In genomic region chr20:43959079-43959919, GRCh38 we compare ENCODE assay signal across 1 cellular context.
TF ChIP-seq lines count a peak whose summit lies in the region.

No MANE protein-coding gene starts in this region.

TF ChIP-seq in K562, 482 proteins besides CTCF, POLR2A, EP300 and RAD21 (continued from another document):
- TF ChIP-seq, protein P1, sequence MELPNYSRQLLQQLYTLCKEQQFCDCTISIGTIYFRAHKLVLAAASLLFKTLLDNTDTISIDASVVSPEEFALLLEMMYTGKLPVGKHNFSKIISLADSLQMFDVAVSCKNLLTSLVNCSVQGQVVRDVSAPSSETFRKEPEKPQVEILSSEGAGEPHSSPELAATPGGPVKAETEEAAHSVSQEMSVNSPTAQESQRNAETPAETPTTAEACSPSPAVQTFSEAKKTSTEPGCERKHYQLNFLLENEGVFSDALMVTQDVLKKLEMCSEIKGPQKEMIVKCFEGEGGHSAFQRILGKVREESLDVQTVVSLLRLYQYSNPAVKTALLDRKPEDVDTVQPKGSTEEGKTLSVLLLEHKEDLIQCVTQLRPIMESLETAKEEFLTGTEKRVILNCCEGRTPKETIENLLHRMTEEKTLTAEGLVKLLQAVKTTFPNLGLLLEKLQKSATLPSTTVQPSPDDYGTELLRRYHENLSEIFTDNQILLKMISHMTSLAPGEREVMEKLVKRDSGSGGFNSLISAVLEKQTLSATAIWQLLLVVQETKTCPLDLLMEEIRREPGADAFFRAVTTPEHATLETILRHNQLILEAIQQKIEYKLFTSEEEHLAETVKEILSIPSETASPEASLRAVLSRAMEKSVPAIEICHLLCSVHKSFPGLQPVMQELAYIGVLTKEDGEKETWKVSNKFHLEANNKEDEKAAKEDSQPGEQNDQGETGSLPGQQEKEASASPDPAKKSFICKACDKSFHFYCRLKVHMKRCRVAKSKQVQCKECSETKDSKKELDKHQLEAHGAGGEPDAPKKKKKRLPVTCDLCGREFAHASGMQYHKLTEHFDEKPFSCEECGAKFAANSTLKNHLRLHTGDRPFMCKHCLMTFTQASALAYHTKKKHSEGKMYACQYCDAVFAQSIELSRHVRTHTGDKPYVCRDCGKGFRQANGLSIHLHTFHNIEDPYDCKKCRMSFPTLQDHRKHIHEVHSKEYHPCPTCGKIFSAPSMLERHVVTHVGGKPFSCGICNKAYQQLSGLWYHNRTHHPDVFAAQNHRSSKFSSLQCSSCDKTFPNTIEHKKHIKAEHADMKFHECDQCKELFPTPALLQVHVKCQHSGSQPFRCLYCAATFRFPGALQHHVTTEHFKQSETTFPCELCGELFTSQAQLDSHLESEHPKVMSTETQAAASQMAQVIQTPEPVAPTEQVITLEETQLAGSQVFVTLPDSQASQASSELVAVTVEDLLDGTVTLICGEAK (IDR thresholded peaks at IDR 0.05) = 0 out of 2 replicates have a peak, but pooled peaks have one; percentile 18
- TF ChIP-seq, protein P1 (CRISPR knock-in tag; IDR thresholded peaks at IDR 0.05) = no peak
- TF ChIP-seq DACH1 (IDR thresholded peaks at IDR 0.05; ENCODE audit: partially characterized antibody) = no peak
- TF ChIP-seq, protein P2, sequence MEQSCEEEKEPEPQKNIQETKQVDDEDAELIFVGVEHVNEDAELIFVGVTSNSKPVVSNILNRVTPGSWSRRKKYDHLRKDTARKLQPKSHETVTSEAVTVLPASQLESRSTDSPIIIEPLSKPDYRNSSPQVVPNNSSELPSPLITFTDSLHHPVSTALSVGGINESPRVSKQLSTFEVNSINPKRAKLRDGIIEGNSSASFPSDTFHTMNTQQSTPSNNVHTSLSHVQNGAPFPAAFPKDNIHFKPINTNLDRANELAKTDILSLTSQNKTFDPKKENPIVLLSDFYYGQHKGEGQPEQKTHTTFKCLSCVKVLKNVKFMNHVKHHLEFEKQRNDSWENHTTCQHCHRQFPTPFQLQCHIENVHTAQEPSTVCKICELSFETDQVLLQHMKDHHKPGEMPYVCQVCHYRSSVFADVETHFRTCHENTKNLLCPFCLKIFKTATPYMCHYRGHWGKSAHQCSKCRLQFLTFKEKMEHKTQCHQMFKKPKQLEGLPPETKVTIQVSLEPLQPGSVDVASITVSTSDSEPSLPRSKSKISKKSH (CRISPR knock-in tag; IDR thresholded peaks at IDR 0.05) = no peak
- peak; percentile 60 for TF ChIP-seq FOSL1 (tag; conservative IDR thresholded peaks at IDR 0.05)
- TF ChIP-seq KDM1A (IDR thresholded peaks at IDR 0.05) = no peak
- TF ChIP-seq POLR3A (IDR thresholded peaks at IDR 0.05; ENCODE audit: borderline replicate concordance, extremely low read depth, insufficient read depth, insufficient read length) = no peak
- no peak for TF ChIP-seq PHF8 (IDR thresholded peaks at IDR 0.05; ENCODE audit: borderline replicate concordance, low read length)
- TF ChIP-seq ETV1 (tag; conservative IDR thresholded peaks at IDR 0.05; ENCODE audit: low read depth) = peak; percentile 96
- TF ChIP-seq TRIM24 (IDR thresholded peaks at IDR 0.05) = no peak
- peak; percentile 19 to 30; a peak in 1 of 4 replicates for TF ChIP-seq FOXK2 (conservative IDR thresholded peaks at IDR 0.05 in 1 of 2, IDR thresholded peaks at IDR 0.05 in 1 of 2; ENCODE audit: low read depth in 2 of 2)
- no peak for TF ChIP-seq SP2 (IDR thresholded peaks at IDR 0.05; ENCODE audit: extremely low read depth, low read depth, low read length, poor library complexity, severe bottlenecking)
- TF ChIP-seq HDAC1 (IDR thresholded peaks at IDR 0.05) = no peak
- 0 out of 2 replicates have a peak, but pooled peaks have one; percentile 44 for TF ChIP-seq VEZF1 (CRISPR knock-in tag; IDR thresholded peaks at IDR 0.05)
- TF ChIP-seq HNRNPL (IDR thresholded peaks at IDR 0.05; ENCODE audit: low read depth, low read length) = no peak
- TF ChIP-seq STAT5B (CRISPR knock-in tag; IDR thresholded peaks at IDR 0.05) = no peak
- no peak for TF ChIP-seq TEAD1 (CRISPR knock-in tag; IDR thresholded peaks at IDR 0.05)
- no peak for TF ChIP-seq ZNF324 (CRISPR knock-in tag; IDR thresholded peaks at IDR 0.05)
- TF ChIP-seq HDAC2 (IDR thresholded peaks at IDR 0.05) = no peak
- TF ChIP-seq ZHX1 (conservative IDR thresholded peaks at IDR 0.05; ENCODE audit: low read length) = no peak
- no peak for TF ChIP-seq YY1 (IDR thresholded peaks at IDR 0.05; ENCODE audit: borderline replicate concordance in 1 of 3, control insufficient read depth in 1 of 3, extremely low read depth in 1 of 3, insufficient read depth in 3 of 3, insufficient read length in 1 of 3, insufficient replicate concordance in 2 of 3, low read depth in 1 of 3, low read length in 2 of 3)
- peak; percentile 59; the same call in 1 of the 2 replicates for TF ChIP-seq NCOR1 (IDR thresholded peaks at IDR 0.05)
- TF ChIP-seq LEF1 (IDR thresholded peaks at IDR 0.05) = 0 out of 2 replicates have a peak, but pooled peaks have one; percentile 24
- TF ChIP-seq NONO (IDR thresholded peaks at IDR 0.05; ENCODE audit: low read depth in 2 of 2, low read length in 1 of 2) = no peak
- TF ChIP-seq CHD4 (IDR thresholded peaks at IDR 0.05; ENCODE audit: insufficient read depth, insufficient replicate concordance, low read depth, low read length, poor library complexity, severe bottlenecking) = no peak
- no peak for TF ChIP-seq NELFE (IDR thresholded peaks at IDR 0.05; ENCODE audit: insufficient read depth, insufficient read length)
- no peak for TF ChIP-seq ERF (CRISPR knock-in tag; IDR thresholded peaks at IDR 0.05)
- no peak for TF ChIP-seq ELK3 (CRISPR knock-in tag; IDR thresholded peaks at IDR 0.05)
- TF ChIP-seq HMGN3 (IDR thresholded peaks at IDR 0.05; ENCODE audit: borderline replicate concordance, extremely low read depth, insufficient read length, low read depth, low read length) = no peak
- TF ChIP-seq NFRKB (IDR thresholded peaks at IDR 0.05; ENCODE audit: low read depth) = no peak
- peak; percentile 50 for TF ChIP-seq MEIS2 (IDR thresholded peaks at IDR 0.05; ENCODE audit: partially characterized antibody)
- no peak for TF ChIP-seq ZNF224 (CRISPR knock-in tag; IDR thresholded peaks at IDR 0.05)
- no peak for TF ChIP-seq ID3 (CRISPR knock-in tag; IDR thresholded peaks at IDR 0.05)
- no peak for TF ChIP-seq ID3 (tag; IDR thresholded peaks at IDR 0.05)
- TF ChIP-seq ZBTB7A (IDR thresholded peaks at IDR 0.05; ENCODE audit: borderline replicate concordance, control insufficient read depth, low read depth, low read length) = no peak
- peak; percentile 24; the same call in 1 of the 2 replicates for TF ChIP-seq SMARCE1 (IDR thresholded peaks at IDR 0.05)
- TF ChIP-seq RB1 (IDR thresholded peaks at IDR 0.05; ENCODE audit: low read depth) = no peak
- TF ChIP-seq SRF (CRISPR knock-in tag; IDR thresholded peaks at IDR 0.05) = 0 out of 4 replicates have a peak, but pooled peaks of 1 of the 2 experiments have one; percentile 18
- no peak for TF ChIP-seq MBD2 (IDR thresholded peaks at IDR 0.05; ENCODE audit: borderline replicate concordance, low read depth)
- no peak for TF ChIP-seq MECOM (CRISPR knock-in tag; IDR thresholded peaks at IDR 0.05)
- no peak for TF ChIP-seq ZNF175 (CRISPR knock-in tag; IDR thresholded peaks at IDR 0.05; ENCODE audit: low read depth)
- no peak for TF ChIP-seq SMAD1 (IDR thresholded peaks at IDR 0.05; ENCODE audit: low read depth, low read length, partially characterized antibody)
- TF ChIP-seq ARNT (IDR thresholded peaks at IDR 0.05) = no peak
- peak; percentile 81 for TF ChIP-seq GABPA (tag; conservative IDR thresholded peaks at IDR 0.05; ENCODE audit: low read depth)
- TF ChIP-seq SOX6 (IDR thresholded peaks at IDR 0.05) = peak; percentile 65; the same call in 1 of the 2 replicates
- TF ChIP-seq, protein P3, sequence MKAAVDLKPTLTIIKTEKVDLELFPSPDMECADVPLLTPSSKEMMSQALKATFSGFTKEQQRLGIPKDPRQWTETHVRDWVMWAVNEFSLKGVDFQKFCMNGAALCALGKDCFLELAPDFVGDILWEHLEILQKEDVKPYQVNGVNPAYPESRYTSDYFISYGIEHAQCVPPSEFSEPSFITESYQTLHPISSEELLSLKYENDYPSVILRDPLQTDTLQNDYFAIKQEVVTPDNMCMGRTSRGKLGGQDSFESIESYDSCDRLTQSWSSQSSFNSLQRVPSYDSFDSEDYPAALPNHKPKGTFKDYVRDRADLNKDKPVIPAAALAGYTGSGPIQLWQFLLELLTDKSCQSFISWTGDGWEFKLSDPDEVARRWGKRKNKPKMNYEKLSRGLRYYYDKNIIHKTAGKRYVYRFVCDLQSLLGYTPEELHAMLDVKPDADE (conservative IDR thresholded peaks at IDR 0.05; ENCODE audit: control insufficient read depth, low read depth, low read length) = no peak
- TF ChIP-seq MAZ (CRISPR knock-in tag; conservative IDR thresholded peaks at IDR 0.05 in 1 of 2, IDR thresholded peaks at IDR 0.05 in 1 of 2) = 0 out of 4 replicates have a peak, but pooled peaks have one; percentile 14 to 28
- TF ChIP-seq MEF2D (tag; conservative IDR thresholded peaks at IDR 0.05; ENCODE audit: low read depth) = 0 out of 2 replicates have a peak, but pooled peaks have one; percentile 44
- peak; percentile 67; the same call in 1 of the 2 replicates for TF ChIP-seq ZNF589 (CRISPR knock-in tag; IDR thresholded peaks at IDR 0.05; ENCODE audit: low read depth)
